Comparison of ENCODE assay signal across 8 cellular contexts in genomic region chr1:100036718-100037664, GRCh38.
DNase-seq lines count a peak whose midpoint lies in the region; ATAC-seq and TF ChIP-seq lines count a peak whose summit lies in the region.

No MANE protein-coding gene starts in this region.

- H3K27me3 ChIP-seq in Caco-2 (replicated peaks; ENCODE audit: control insufficient read depth, insufficient read depth, low read length) (no peaks in the 10 kb centered on the region), H9 (ENCODE audit: insufficient read depth, low read length) (no peaks in the 10 kb centered on the region), ectodermal cell (ENCODE audit: control insufficient read depth, insufficient read depth, low read length, poor library complexity, severe bottlenecking) (no peaks in the 10 kb centered on the region)

- H3K4me3 ChIP-seq in Caco-2 (ENCODE audit: low read depth, low read length) (peak overlapping the region; percentile 60), ectodermal cell (ENCODE audit: insufficient read depth, low read depth, low read length) (peak overlapping the region; percentile 75), mucosa of descending colon (peak overlapping the region; percentile 86)

- H4K20me1 ChIP-seq in H9 (ENCODE audit: control insufficient read depth, insufficient read depth, insufficient read length) = no peaks in the 10 kb centered on the region

- H2BK120ac ChIP-seq in H9 (ENCODE audit: low read depth, low read length, poor library complexity, severe bottlenecking) = no peak overlapping the region

- H2BK12ac ChIP-seq in H9 (ENCODE audit: insufficient read length, low read depth, low read length) = no peak overlapping the region

- H2BK5ac ChIP-seq in H9 (ENCODE audit: insufficient read length, low read length) = no peak overlapping the region

- H3K4me3 Mint-ChIP-seq in Caco-2 (ENCODE audit: unreplicated experiment) = peak overlapping the region; percentile 99
- peak overlapping the region; percentile 88 to 98 for H3K4me3 Mint-ChIP-seq in H9

- no peak overlapping the region for H3K4ac ChIP-seq in H9 (ENCODE audit: low read depth, low read length)

- intact Hi-C loops in Caco-2 (cut with micrococcal nuclease; ENCODE audit: unreplicated experiment) = loop anchor here (5.0 kb wide), 1 partner anchor 190 kb away; no protein-coding TSS in a partner anchor
- intact Hi-C loops in mucosa of descending colon (cut with DNase I, micrococcal nuclease) = loop anchor here in 1 of 2 donors (5.0 kb wide), 1 partner anchor 65 kb away; no protein-coding TSS in a partner anchor

- ATAC-seq in mucosa of descending colon = peak; percentile 28

- H3K36me3 ChIP-seq in Caco-2 (ENCODE audit: control insufficient read depth, insufficient read depth, low read length) (no peaks in the 10 kb centered on the region), ectodermal cell (ENCODE audit: control insufficient read depth, insufficient read depth, low read length) (no peaks in the 10 kb centered on the region), mucosa of descending colon (ENCODE audit: low read depth) (no peaks in the 10 kb centered on the region)

- no peak overlapping the region for H4K5ac ChIP-seq in H9 (ENCODE audit: insufficient read length, low read depth, low read length)

- no peak overlapping the region for H2BK20ac ChIP-seq in H9 (ENCODE audit: low read depth, low read length, poor library complexity, severe bottlenecking)

- peak overlapping the region; percentile 90 for H3K4me2 ChIP-seq in H9 (ENCODE audit: insufficient read depth, insufficient read length, low read length)

- peaks cover 5% of the 10 kb centered on the region for H3K23me2 ChIP-seq in H9 (ENCODE audit: insufficient read length, low read depth, low read length, poor library complexity, severe bottlenecking)

- WGBS in H9 (ENCODE audit: extremely low coverage, insufficient read length, low lambda C conversion rate) = no CpG with 5 or more reads among the region's 11 CpGs
- 27 to 33% methylated on average over 8 to 11 of the region's 11 CpGs for WGBS in ectodermal cell, 2 experiments

- no peak overlapping the region for H2AFZ ChIP-seq in H9 (ENCODE audit: low read length)

- no peak overlapping the region for H3K23ac ChIP-seq in H9 (ENCODE audit: insufficient read length, low read depth, low read length)

- no peaks in the 10 kb centered on the region for H3K79me1 ChIP-seq in H9 (ENCODE audit: insufficient read depth, low read depth, low read length, poor library complexity, severe bottlenecking)

- DNase-seq in Caco-2 (peak; percentile 2 to 44), H9 (no peak), RKO (ENCODE audit: low spot score) (peak; percentile 86), mucosa of descending colon (peak in 1 of 3 donors; percentile 12), SKM-1 (lab: John Stamatoyannopoulos, UW; ENCODE audit: unreplicated experiment) (no peak), amniotic stem cell (lab: John Stamatoyannopoulos, UW) (no peak)
- no peak for DNase-seq in stimulated activated CD4-positive, alpha-beta T cell treated with anti-CD3 and anti-CD28 coated beads, Interleukin-4, amount 100 ng/mL, for 1 hour

- H3K27me3 Mint-ChIP-seq in Caco-2 (ENCODE audit: insufficient read depth, unreplicated experiment) (no peaks in the 10 kb centered on the region), H9 (ENCODE audit: low read depth) (no peaks in the 10 kb centered on the region)

- H3K4me1 Mint-ChIP-seq in Caco-2 (ENCODE audit: low read depth, unreplicated experiment) (no peaks in the 10 kb centered on the region), H9 (peaks cover 13 to 28% of the 10 kb centered on the region in 2 experiments)

- H3K27ac ChIP-seq in H9 (ENCODE audit: insufficient read length, low read depth, low read length) = no peak overlapping the region
- no peak overlapping the region for H3K27ac ChIP-seq in ectodermal cell (ENCODE audit: insufficient read depth, low read depth, low read length, poor library complexity, severe bottlenecking)

- H3K4me1 ChIP-seq in Caco-2 (0 out of 2 replicates have a peak, but pooled peaks cover 5% of the 10 kb centered on the region), H9 (ENCODE audit: insufficient read depth, low read length) (no peaks in the 10 kb centered on the region; the same call in none of the 2 replicates), ectodermal cell (ENCODE audit: control insufficient read depth, insufficient read depth, low read length) (no peaks in the 10 kb centered on the region), mucosa of descending colon (ENCODE audit: low read depth) (peaks cover 14% of the 10 kb centered on the region)

- peak overlapping the region; percentile 99 for H3K27ac Mint-ChIP-seq in Caco-2 (ENCODE audit: unreplicated experiment)
- H3K27ac Mint-ChIP-seq in H9 = peak overlapping the region; percentile 81 to 100 (median 97)

- no peak overlapping the region for H2AK5ac ChIP-seq in H9 (ENCODE audit: insufficient read length, low read length)

- peaks cover 21% of the 10 kb centered on the region; the same call in 1 of the 2 replicates for H3K79me2 ChIP-seq in H9 (ENCODE audit: insufficient read depth, low read length)

- no peak for TF ChIP-seq CTCF in Caco-2 (IDR thresholded peaks at IDR 0.05; ENCODE audit: insufficient read depth in 1 of 2, low read depth in 1 of 2, low read length in 1 of 2, severe bottlenecking in 1 of 2, unreplicated experiment in 1 of 2)
- no peak for TF ChIP-seq CTCF in H9 (conservative IDR thresholded peaks at IDR 0.05)
- TF ChIP-seq CTCF in mucosa of descending colon (IDR thresholded peaks at IDR 0.05) = no peak

- POLR2A ChIA-PET in Caco-2 (lab: Charles Lee) = interaction anchor here (0.6 to 2.0 kb wide), 6 partner anchors 67 to 1696 kb away, joined by 4 to 12 read pairs (median 6); partner anchors contain the start of genes SASS6, SLC35A3 and TRMT13

- no peak overlapping the region for H3T11ph ChIP-seq in H9 (ENCODE audit: low read length)

- H3K9me3 Mint-ChIP-seq in Caco-2 (ENCODE audit: unreplicated experiment) (no peaks in the 10 kb centered on the region), H9 (no peaks in the 10 kb centered on the region; a peak in 1 of 5 replicates)

- TSS peak; percentile 89 for BruUV-seq in Caco-2 (replicated peaks; lab: Mats Ljungman, UMichigan)

- CTCF ChIA-PET in Caco-2 (lab: Charles Lee) = no interaction called here

- H2BK15ac ChIP-seq in H9 (ENCODE audit: low read depth, low read length) = no peak overlapping the region

- no peak overlapping the region for H4K8ac ChIP-seq in H9 (replicated peaks; ENCODE audit: insufficient read length, low read depth, low read length)

- no peak overlapping the region; the same call in 1 of the 2 replicates for H3K14ac ChIP-seq in H9 (ENCODE audit: insufficient read depth, low read length)

- H3K9ac ChIP-seq in H9 (ENCODE audit: extremely low read depth, insufficient read length, low read length) = peak overlapping the region; percentile 92

- H3K56ac ChIP-seq in H9 (ENCODE audit: insufficient read length, low read depth, low read length) = no peak overlapping the region

- peak overlapping the region; percentile 43 for H3K18ac ChIP-seq in H9 (ENCODE audit: insufficient read length, low read depth, low read length)

- H3K36me3 Mint-ChIP-seq in Caco-2 (ENCODE audit: insufficient read depth, unreplicated experiment) (peaks cover 18% of the 10 kb centered on the region), H9 (ENCODE audit: insufficient read depth in 1 of 3, low read depth in 3 of 3) (peaks cover 2 to 9% (median 5%) of the 10 kb centered on the region in 3 experiments; a peak in 6 of 7 replicates)

- no peaks in the 10 kb centered on the region for H3K9me3 ChIP-seq in Caco-2
- H3K9me3 ChIP-seq in H9 (ENCODE audit: control insufficient read depth, low read depth, low read length) = no peaks in the 10 kb centered on the region
- no peaks in the 10 kb centered on the region for H3K9me3 ChIP-seq in ectodermal cell (ENCODE audit: control insufficient read depth, low read length)
- no peaks in the 10 kb centered on the region for H3K9me3 ChIP-seq in mucosa of descending colon

- H4K91ac ChIP-seq in H9 (ENCODE audit: insufficient read length, low read depth, low read length) = no peak overlapping the region

Comparison
In these comparisons a context has a peak if more than half of its experiments do, and no peak if none do; other contexts are left out.
1. DNase-seq: peak in Caco-2 (2 of 2) and RKO (single experiment); none in H9 (single experiment), stimulated activated CD4-positive, alpha-beta T cell treated with anti-CD3 and anti-CD28 coated beads, Interleukin-4, amount 100 ng/mL, for 1 hour (single experiment), SKM-1 (single experiment) and amniotic stem cell (single experiment).
2. Peak in every context shown above with its lines, with median percentiles within 50 percentile points of each other: H3K4me3 ChIP-seq.